ENCODE assay signal across 8 cellular contexts in genomic region chr14:28609228-28609828, GRCh38.
DNase-seq lines count a peak whose midpoint lies in the region; ATAC-seq and TF ChIP-seq lines count a peak whose summit lies in the region.

No MANE protein-coding gene starts in this region.

- no peak for TF ChIP-seq POLR2A in HCT116 (IDR thresholded peaks at IDR 0.05; ENCODE audit: borderline replicate concordance, extremely low read depth, insufficient read depth, insufficient read length)

- no TSS peak for BruUV-seq in HCT116 (replicated peaks; lab: Mats Ljungman, UMichigan)

- RAD21 ChIA-PET in HCT116 (lab: Charles Lee; ENCODE audit: low non-redundant PET in 1 of 2, low total read pairs in 2 of 2, uncharacterized antibody in 2 of 2, unreplicated experiment in 2 of 2): no interaction called here

- H3K27me3 ChIP-seq in DOHH2 (ENCODE audit: control insufficient read depth, low read length): no peaks in the 10 kb centered on the region
- no peaks in the 10 kb centered on the region for H3K27me3 ChIP-seq in HCT116 (ENCODE audit: insufficient read depth, low read length)
- H3K27me3 ChIP-seq in adipocyte (replicated peaks; ENCODE audit: control insufficient read depth, insufficient read depth, low read length): no peaks in the 10 kb centered on the region

- CTCF ChIA-PET in HCT116 (lab: Charles Lee): no interaction called here

- no peaks in the 10 kb centered on the region for H3K9me2 ChIP-seq in DOHH2 (replicated peaks; ENCODE audit: control insufficient read depth, low read length)
- no peaks in the 10 kb centered on the region for H3K9me2 ChIP-seq in HCT116 (ENCODE audit: insufficient read depth)

- no peaks in the 10 kb centered on the region for H3K9me3 Mint-ChIP-seq in stimulated activated naive B cell treated with anti-CD40 and anti-IgM and Interleukin-4, amounts not matched to agents 10 μg/mL and 1 μg/mL and 100 μg/mL, for 72 hours

- ATAC-seq in HCT116: no peak
- ATAC-seq in stimulated activated naive B cell treated with anti-CD40 and anti-IgM and Interleukin-4, amounts not matched to agents 10 μg/mL and 1 μg/mL and 100 μg/mL, for 72 hours (replicated peaks): peak; percentile 34 to 51
- ATAC-seq in GM18519 (IDR thresholded peaks at IDR 0.05; ENCODE audit: low FRiP score, unreplicated experiment): no peak
- no peak for ATAC-seq in GM18867 (IDR thresholded peaks at IDR 0.05; ENCODE audit: unreplicated experiment)

- H3K27ac Mint-ChIP-seq in stimulated activated naive B cell treated with anti-CD40 and anti-IgM and Interleukin-4, amounts not matched to agents 10 μg/mL and 1 μg/mL and 100 μg/mL, for 72 hours: no peak overlapping the region

- H3K36me3 ChIP-seq in DOHH2 (ENCODE audit: control insufficient read depth, low read length): no peaks in the 10 kb centered on the region
- no peaks in the 10 kb centered on the region for H3K36me3 ChIP-seq in HCT116 (ENCODE audit: control insufficient read depth in 1 of 2, insufficient read depth in 2 of 2, low read length in 2 of 2)
- H3K36me3 ChIP-seq in adipocyte (ENCODE audit: control insufficient read depth, insufficient read depth, low read length, severe bottlenecking): no peaks in the 10 kb centered on the region

- H3K4me1 Mint-ChIP-seq in stimulated activated naive B cell treated with anti-CD40 and anti-IgM and Interleukin-4, amounts not matched to agents 10 μg/mL and 1 μg/mL and 100 μg/mL, for 72 hours: no peaks in the 10 kb centered on the region

- no peak overlapping the region for H3K4me3 Mint-ChIP-seq in stimulated activated naive B cell treated with anti-CD40 and anti-IgM and Interleukin-4, amounts not matched to agents 10 μg/mL and 1 μg/mL and 100 μg/mL, for 72 hours

- no peaks in the 10 kb centered on the region for H4K20me1 ChIP-seq in DOHH2 (ENCODE audit: control insufficient read depth, insufficient read depth, low read depth, low read length)
- no peaks in the 10 kb centered on the region for H4K20me1 ChIP-seq in HCT116 (ENCODE audit: insufficient read depth)

- no peak overlapping the region for H2AFZ ChIP-seq in HCT116 (ENCODE audit: low read depth, low read length, poor library complexity, severe bottlenecking)

- H3K27me3 Mint-ChIP-seq in stimulated activated naive B cell treated with anti-CD40 and anti-IgM and Interleukin-4, amounts not matched to agents 10 μg/mL and 1 μg/mL and 100 μg/mL, for 72 hours: no peaks in the 10 kb centered on the region

- TF ChIP-seq CTCF in DOHH2 (IDR thresholded peaks at IDR 0.05; ENCODE audit: low read depth, low read length, poor library complexity, severe bottlenecking) (peak; percentile 73), HCT116 (IDR thresholded peaks at IDR 0.05 in 2 of 3, conservative IDR thresholded peaks at IDR 0.05 in 1 of 3; ENCODE audit: borderline replicate concordance in 1 of 3, insufficient read depth in 1 of 3, low read depth in 2 of 3, low read length in 2 of 3) (peak in 2 of 3 experiments; percentile 61 to 67; a peak in 4 of 6 replicates)

- DNase-seq in HCT116 (ENCODE audit: low read depth, low spot score) (peak; percentile 3), NCI-H2196 treated with DMSO at 0.1 percent for 48 hours (lab: John Stamatoyannopoulos, UW; ENCODE audit: unreplicated experiment) (peak; percentile 14), adipocyte (ENCODE audit: low read depth) (peak; percentile 87), hypothalamus (lab: John Stamatoyannopoulos, UW) (peak in 46 of 51 donors; percentile 1 to 93 (median 48))
- no peak for DNase-seq in stimulated activated naive B cell treated with anti-CD40 and anti-IgM and Interleukin-4, amounts not matched to agents 10 μg/mL and 1 μg/mL and 100 μg/mL, for 72 hours

- peak; percentile 33; the same call in 1 of the 2 replicates for TF ChIP-seq RAD21 in HCT116 (IDR thresholded peaks at IDR 0.05; ENCODE audit: low read depth)

- no peaks in the 10 kb centered on the region for H3K9me3 ChIP-seq in DOHH2 (ENCODE audit: control insufficient read depth, insufficient read depth, low read length)
- H3K9me3 ChIP-seq in HCT116 (ENCODE audit: control insufficient read depth in 1 of 2, insufficient read depth in 1 of 2, low read depth in 1 of 2, low read length in 2 of 2): peaks cover 8 to 25% of the 10 kb centered on the region in 2 experiments; a peak in 3 of 4 replicates
- no peaks in the 10 kb centered on the region for H3K9me3 ChIP-seq in adipocyte (ENCODE audit: control insufficient read depth, low read length)

- H3F3A ChIP-seq in DOHH2 (ENCODE audit: control insufficient read depth, insufficient read depth): no peaks in the 10 kb centered on the region

- no peak overlapping the region for H3K4me3 ChIP-seq in DOHH2 (ENCODE audit: low read length)
- no peak overlapping the region for H3K4me3 ChIP-seq in HCT116 (replicated peaks in 1 of 2; ENCODE audit: low read depth in 1 of 2, low read length in 2 of 2)
- H3K4me3 ChIP-seq in adipocyte (ENCODE audit: low read length): no peak overlapping the region

- no peaks in the 10 kb centered on the region for H3K36me3 Mint-ChIP-seq in stimulated activated naive B cell treated with anti-CD40 and anti-IgM and Interleukin-4, amounts not matched to agents 10 μg/mL and 1 μg/mL and 100 μg/mL, for 72 hours

- H3K4me2 ChIP-seq in DOHH2 (ENCODE audit: low read length): no peak overlapping the region
- no peak overlapping the region for H3K4me2 ChIP-seq in HCT116 (ENCODE audit: low read length)

- POLR2A ChIA-PET in HCT116 (lab: Charles Lee): no interaction called here

- H3K27ac ChIP-seq in DOHH2 (ENCODE audit: low read depth, low read length): no peak overlapping the region
- H3K27ac ChIP-seq in HCT116 (ENCODE audit: low read depth, low read length): no peak overlapping the region

- H3K79me2 ChIP-seq in DOHH2 (ENCODE audit: control insufficient read depth, low read length) (no peaks in the 10 kb centered on the region), HCT116 (ENCODE audit: insufficient read depth, low read length) (no peaks in the 10 kb centered on the region)

- intact Hi-C loops in HCT116 (cut with micrococcal nuclease): no loop called here

- no peak overlapping the region for H3K9ac ChIP-seq in HCT116 (ENCODE audit: low read length)
- no peak overlapping the region for H3K9ac ChIP-seq in adipocyte (ENCODE audit: low read length)

- no peaks in the 10 kb centered on the region for H3K4me1 ChIP-seq in DOHH2 (ENCODE audit: control insufficient read depth, low read length)
- H3K4me1 ChIP-seq in HCT116 (ENCODE audit: control insufficient read depth in 1 of 2, insufficient read depth in 2 of 2, low read length in 2 of 2): no peaks in the 10 kb centered on the region
- H3K4me1 ChIP-seq in adipocyte (ENCODE audit: control insufficient read depth, insufficient read depth, low read length): no peaks in the 10 kb centered on the region

TF ChIP-seq in HCT116, 20 proteins besides CTCF, POLR2A, EP300 and RAD21:
- no peak for TF ChIP-seq EZH2phosphoT487 (IDR thresholded peaks at IDR 0.05; ENCODE audit: borderline replicate concordance)
- no peak for TF ChIP-seq SRF (IDR thresholded peaks at IDR 0.05; ENCODE audit: low read depth)
- TF ChIP-seq FOSL1 (IDR thresholded peaks at IDR 0.05; ENCODE audit: low read depth): no peak
- TF ChIP-seq ZFX (IDR thresholded peaks at IDR 0.05): no peak
- TF ChIP-seq ZNF274 (IDR thresholded peaks at IDR 0.05; ENCODE audit: low read depth, low read length): no peak
- no peak for TF ChIP-seq CBX3 (IDR thresholded peaks at IDR 0.05; ENCODE audit: low read depth)
- TF ChIP-seq MAX (IDR thresholded peaks at IDR 0.05): no peak
- no peak for TF ChIP-seq JUND (IDR thresholded peaks at IDR 0.05)
- no peak for TF ChIP-seq TCF7L2 (IDR thresholded peaks at IDR 0.05; ENCODE audit: borderline replicate concordance, extremely low read depth, insufficient read depth, insufficient read length)
- TF ChIP-seq ATF3 (IDR thresholded peaks at IDR 0.05): no peak
- no peak for TF ChIP-seq REST (IDR thresholded peaks at IDR 0.05; ENCODE audit: low read depth)

Comparison
In these comparisons a context has a peak if more than half of its experiments do, and no peak if none do; other contexts are left out.
1. ATAC-seq: peak in stimulated activated naive B cell treated with anti-CD40 and anti-IgM and Interleukin-4, amounts not matched to agents 10 μg/mL and 1 μg/mL and 100 μg/mL, for 72 hours (2 of 2); none in HCT116 (single experiment), GM18519 (single experiment) and GM18867 (single experiment).